Comparison of ENCODE assay signal across 13 cellular contexts in the genomic region with DNA sequence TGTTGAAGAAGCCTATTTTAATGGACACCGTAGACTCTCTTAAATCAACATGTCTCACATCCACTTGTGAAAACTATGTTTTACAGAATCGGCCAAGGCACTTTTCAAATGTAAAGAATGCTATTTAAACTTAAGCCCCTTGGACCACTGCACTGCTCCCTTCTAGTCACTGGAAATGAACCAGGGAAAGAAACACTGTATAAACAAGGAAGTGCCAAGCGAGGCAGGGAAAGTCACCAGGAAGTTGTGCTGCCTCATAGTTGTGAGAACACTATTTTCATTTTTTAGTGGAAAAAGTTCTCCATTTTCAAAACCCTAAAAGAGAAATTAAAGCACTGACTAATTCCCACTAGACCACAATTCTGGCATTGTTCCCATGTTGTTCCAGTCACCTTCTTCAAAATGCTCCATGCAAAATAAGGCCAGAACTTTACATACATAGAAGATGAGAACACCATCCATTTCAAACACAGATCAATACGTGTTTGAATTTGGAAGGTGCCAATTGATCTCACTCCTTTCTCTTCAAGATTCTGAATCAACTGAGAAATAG.
"Had no signal": no experiment of that assay in that cellular context is flagged by ENCODE, and none has a peak within 500 bp of the region (broad histone marks: within the 10 kb centered on the region; RNA-seq: fewer than 3 reads in every experiment).

No MANE protein-coding gene starts in this region.

- H3K4me3 ChIP-seq: ascending aorta, esophagus squamous epithelium, gastrocnemius medialis, heart right ventricle, tibial artery, uterus had no signal

- H3K27ac Mint-ChIP-seq: activated T-helper 2 cell treated with anti-CD3 and anti-CD28 coated beads, Interferon-gamma antibody, Interleukin-2, Interleukin-4, amounts not matched to agents 10 μg/mL and 5 μg/mL and 100 μg/mL, durations not matched to agents 14 hours and 24 hours and 36 hours had no signal

- DNase-seq: esophagus squamous epithelium, gastrocnemius medialis, mesendoderm, retina, small intestine, tibial artery, uterus, WERI-Rb-1 had no signal

- ATAC-seq: gastrocnemius medialis, left lobe of liver had no signal

- H3K4me1 ChIP-seq: ascending aorta, esophagus squamous epithelium, parathyroid adenoma, tibial artery, uterus had no signal

- H3K79me2 ChIP-seq: parathyroid adenoma had no signal

- H2AFZ ChIP-seq: parathyroid adenoma had no signal

- H3K9me3 ChIP-seq: ascending aorta, esophagus squamous epithelium, gastrocnemius medialis, tibial artery, uterus had no signal

- H3K36me3 ChIP-seq: ascending aorta, esophagus squamous epithelium, gastrocnemius medialis, tibial artery, uterus, WERI-Rb-1 had no signal

- H3K27ac ChIP-seq: ascending aorta, esophagus squamous epithelium, gastrocnemius medialis, parathyroid adenoma, tibial artery, uterus, WERI-Rb-1 had no signal
